ENCODE assay signal across 8 cellular contexts in genomic region chr11:662689-663274, GRCh38. TPM values are rescaled to one million over a fixed set of nuclear protein-coding genes. Genes with fewer than 3 reads are reported as not detected.
A peak's percentile ranks its signal among the peaks of the same experiment; 100 is the strongest.
DNase-seq lines count a peak whose midpoint lies in the region; ATAC-seq and TF ChIP-seq lines count a peak whose summit lies in the region.

No MANE protein-coding gene starts in this region.

- no peak overlapping the region for H3K4me2 ChIP-seq in GM23248 (ENCODE audit: unreplicated experiment)

- in situ Hi-C loops in GM23248 (cut with MboI) (no loop called here), SK-MEL-5 (cut with HindIII; ENCODE audit: low pct_unique_long_range_greater_than_20kb, low sequenced_read_pairs) (no loop called here)

- no peaks in the 10 kb centered on the region for H3K36me3 ChIP-seq in GM23248 (ENCODE audit: low read depth)

- ATAC-seq in GM19467 (IDR thresholded peaks at IDR 0.05; ENCODE audit: unreplicated experiment) (no peak), HG03159 (IDR thresholded peaks at IDR 0.05; ENCODE audit: unreplicated experiment) (no peak)

- TF ChIP-seq CTCF in brain (conservative IDR thresholded peaks at IDR 0.05): peak; percentile 80 to 83

- peak; percentile 15 to 22 for DNase-seq in AML-193 (lab: John Stamatoyannopoulos, UW)
- peak; percentile 77 for DNase-seq in GM23248
- peak; percentile 72 for DNase-seq in SK-MEL-5 (ENCODE audit: low read depth, low spot score)
- DNase-seq in iPS-NIHi7 (ENCODE audit: extremely low spot score): peak; percentile 92
- DNase-seq in stimulated activated CD4-positive, alpha-beta T cell treated with anti-CD3 and anti-CD28 coated beads, Interleukin-2, amount 100 ng/mL, for 24 hours: peak; percentile 40 to 44

- no peak overlapping the region for H3K4me3 Mint-ChIP-seq in brain

- no peaks in the 10 kb centered on the region for H3K9me2 ChIP-seq in GM23248 (ENCODE audit: insufficient read depth)

- H3K27me3 ChIP-seq in GM23248 (replicated peaks; ENCODE audit: insufficient read depth): no peaks in the 10 kb centered on the region

- H3K9ac ChIP-seq in GM23248: no peak overlapping the region

- H3K27ac Mint-ChIP-seq in brain: peak overlapping the region in 3 of 5 experiments; percentile 38 to 61 (median 39)

- no peaks in the 10 kb centered on the region for H3K27me3 Mint-ChIP-seq in brain

- H2AFZ ChIP-seq in GM23248: no peak overlapping the region

- no peaks in the 10 kb centered on the region for H4K20me1 ChIP-seq in GM23248 (ENCODE audit: insufficient read depth)

- WGBS in GM23248 (ENCODE audit: low coverage in 1 of 2, low lambda C conversion rate in 2 of 2, missing lambda C conversion rate in 2 of 2), 2 experiments: 47 to 52% methylated on average over 15 of the region's 15 CpGs

- peaks cover 17% of the 10 kb centered on the region for H3K79me2 ChIP-seq in GM23248 (ENCODE audit: insufficient read depth)

- H3F3A ChIP-seq in GM23248 (ENCODE audit: insufficient read depth): peaks cover 10% of the 10 kb centered on the region

- no peaks in the 10 kb centered on the region for H3K9me3 Mint-ChIP-seq in brain

- peaks cover 30% of the 10 kb centered on the region for H3K36me3 Mint-ChIP-seq in brain

- H3K4me1 Mint-ChIP-seq in brain: peaks cover 11% of the 10 kb centered on the region

- no peak overlapping the region for H3K4me3 ChIP-seq in GM23248

- H3K9me3 ChIP-seq in GM23248 (ENCODE audit: low read depth): no peaks in the 10 kb centered on the region

- H3K27ac ChIP-seq in GM23248: no peak overlapping the region

- H3K4me1 ChIP-seq in GM23248 (ENCODE audit: insufficient read depth): peaks cover 14% of the 10 kb centered on the region

RNA-seq across cellular contexts. Expression of gene DRD4, which starts 25.7 kb away (rescaled TPM):
- not detected in 2 replicates for total RNA-seq in GM23248 (2014; rRNA removed; shearing (Covaris generic))
- polyA plus RNA-seq in GM23248 (2016; fragmentation: Nextera tagmentation; extraction: Ambion mirVana): not detected in 2 replicates
- not detected in 2 replicates for total RNA-seq in SK-MEL-5 (2014; rRNA removed; shearing (Covaris generic))
- 0.12 TPM in 1 of 2 replicates, not detected in the other for polyA plus RNA-seq in SK-MEL-5 (2015; cell fraction: cytosol; rRNA removed)
- polyA plus RNA-seq in SK-MEL-5 (2015; cell fraction: nucleus; rRNA removed): 1.4 TPM in 1 of 2 replicates, not detected in the other
- 0.71 TPM for polyA plus RNA-seq in brain (ENCODE audit: insufficient read depth, low read depth, low replicate concordance)

RNA-seq across cellular contexts. Expression of gene DEAF1, which starts 32.2 kb away (rescaled TPM):
- 31.6 and 38.5 TPM in 2 replicates for total RNA-seq in GM23248 (2014; rRNA removed; shearing (Covaris generic))
- 31.7 and 35.0 TPM in 2 replicates for polyA plus RNA-seq in GM23248 (2016; fragmentation: Nextera tagmentation; extraction: Ambion mirVana)
- total RNA-seq in SK-MEL-5 (2014; rRNA removed; shearing (Covaris generic)): 26.1 and 33.8 TPM in 2 replicates
- polyA plus RNA-seq in SK-MEL-5 (2015; cell fraction: cytosol; rRNA removed): 38.0 and 42.2 TPM in 2 replicates
- 38.5 and 86.4 TPM in 2 replicates for polyA plus RNA-seq in SK-MEL-5 (2015; cell fraction: nucleus; rRNA removed)
- 88.5 TPM for polyA plus RNA-seq in brain (ENCODE audit: insufficient read depth, low read depth, low replicate concordance)

RNA-seq across cellular contexts. Expression of gene TMEM80, which starts 32.8 kb away (rescaled TPM):
- 27.0 and 37.3 TPM in 2 replicates for total RNA-seq in GM23248 (2014; rRNA removed; shearing (Covaris generic))
- polyA plus RNA-seq in GM23248 (2016; fragmentation: Nextera tagmentation; extraction: Ambion mirVana) (47.9 and 50.1 TPM in 2 replicates), brain (ENCODE audit: insufficient read depth, low read depth, low replicate concordance) (15.6 TPM)
- 6.5 and 10.8 TPM in 2 replicates for total RNA-seq in SK-MEL-5 (2014; rRNA removed; shearing (Covaris generic))
- 6.9 and 7.3 TPM in 2 replicates for polyA plus RNA-seq in SK-MEL-5 (2015; cell fraction: cytosol; rRNA removed)
- polyA plus RNA-seq in SK-MEL-5 (2015; cell fraction: nucleus; rRNA removed): 35.5 and 57.1 TPM in 2 replicates

RNA-seq across cellular contexts. Expression of gene SCT, which starts 35.8 kb away (rescaled TPM):
- total RNA-seq in GM23248 (2014; rRNA removed; shearing (Covaris generic)): not detected in 2 replicates
- polyA plus RNA-seq in GM23248 (2016; fragmentation: Nextera tagmentation; extraction: Ambion mirVana) (not detected in 2 replicates), brain (ENCODE audit: insufficient read depth, low read depth, low replicate concordance) (not detected)
- total RNA-seq in SK-MEL-5 (2014; rRNA removed; shearing (Covaris generic)): not detected in 2 replicates
- not detected in 2 replicates for polyA plus RNA-seq in SK-MEL-5 (2015; cell fraction: cytosol; rRNA removed)
- polyA plus RNA-seq in SK-MEL-5 (2015; cell fraction: nucleus; rRNA removed): not detected in 2 replicates

RNA-seq across cellular contexts. Expression of gene CDHR5, which starts 38.0 kb away (rescaled TPM):
- not detected in 2 replicates for total RNA-seq in GM23248 (2014; rRNA removed; shearing (Covaris generic))
- polyA plus RNA-seq in GM23248 (2016; fragmentation: Nextera tagmentation; extraction: Ambion mirVana) (not detected in 2 replicates), brain (ENCODE audit: insufficient read depth, low read depth, low replicate concordance) (not detected)
- total RNA-seq in SK-MEL-5 (2014; rRNA removed; shearing (Covaris generic)): not detected in 2 replicates
- polyA plus RNA-seq in SK-MEL-5 (2015; cell fraction: cytosol; rRNA removed): not detected in 2 replicates
- polyA plus RNA-seq in SK-MEL-5 (2015; cell fraction: nucleus; rRNA removed): not detected in 2 replicates

Comparison
In these comparisons a context has a peak if more than half of its experiments do, and no peak if none do; other contexts are left out.
1. DNase-seq: peak in every context shown above with its lines; median percentile 92 in iPS-NIHi7; 77 in GM23248; 72 in SK-MEL-5; 42 in stimulated activated CD4-positive, alpha-beta T cell treated with anti-CD3 and anti-CD28 coated beads, Interleukin-2, amount 100 ng/mL, for 24 hours; 18 in AML-193.